8 cellular contexts compared by ENCODE assay signal in the genomic region with DNA sequence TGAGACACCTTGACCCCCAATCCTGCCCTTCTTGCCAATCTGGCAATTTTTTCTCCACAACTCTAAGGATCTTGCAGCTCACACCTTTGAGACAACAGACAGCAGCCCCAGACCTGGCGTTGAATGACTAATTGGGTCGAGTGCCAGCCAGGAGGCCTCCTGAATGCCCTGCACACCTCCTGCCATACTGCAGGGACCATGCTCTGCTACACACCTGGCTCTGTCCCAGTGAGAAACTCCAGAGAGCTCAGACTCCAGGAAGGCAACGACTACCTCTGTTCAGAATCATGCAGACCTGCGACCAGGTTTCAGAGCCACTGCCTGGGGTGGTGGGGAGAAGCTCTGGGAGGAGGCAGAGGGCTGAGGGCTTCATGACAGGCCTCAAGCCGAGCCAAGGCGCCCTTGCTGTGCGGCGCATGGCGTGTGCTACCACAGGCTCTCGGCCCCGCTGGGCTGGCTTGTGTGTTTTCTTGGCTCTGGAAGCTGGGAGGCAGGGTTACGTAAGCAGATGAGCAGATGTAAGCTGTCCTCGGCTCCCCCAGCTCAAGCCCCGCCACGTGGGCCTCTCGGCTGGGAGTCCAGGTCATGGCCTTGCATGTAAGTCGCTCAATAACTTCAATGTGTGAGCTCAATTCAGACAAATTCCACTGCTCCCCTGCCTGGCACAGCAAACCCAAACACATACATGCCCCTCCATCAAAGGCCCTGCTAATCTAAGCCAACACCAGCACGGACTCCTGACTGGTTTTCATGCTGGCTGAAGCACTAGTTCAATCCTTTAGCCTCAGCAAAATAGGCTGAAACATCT. TPM values are rescaled to one million over a fixed set of nuclear protein-coding genes. Genes with fewer than 3 reads are reported as not detected.
DNase-seq lines count a peak whose midpoint lies in the region; ATAC-seq and TF ChIP-seq lines count a peak whose summit lies in the region.

No MANE protein-coding gene starts in this region.

- H3K27ac Mint-ChIP-seq in activated CD8-positive, alpha-beta T cell treated with anti-CD3 and anti-CD28 coated beads, Interleukin-2, amount 10 ng/mL, durations not matched to agents 7 days and 5 days = peak overlapping the region; percentile 31

- H3K36me3 Mint-ChIP-seq in activated CD8-positive, alpha-beta T cell treated with anti-CD3 and anti-CD28 coated beads, Interleukin-2, amount 10 ng/mL, durations not matched to agents 7 days and 5 days (ENCODE audit: low read depth) = peaks cover 17% of the 10 kb centered on the region

- peak overlapping the region in 18 of 21 experiments; percentile 15 to 82 (median 66) for H3K27ac ChIP-seq in skin epidermis

- TF ChIP-seq CTCF in GM10266 (IDR thresholded peaks at IDR 0.05; ENCODE audit: control insufficient read depth, insufficient read depth, low read depth, missing control alignments) = no peak

- H3K4me3 Mint-ChIP-seq in activated CD8-positive, alpha-beta T cell treated with anti-CD3 and anti-CD28 coated beads, Interleukin-2, amount 10 ng/mL, durations not matched to agents 7 days and 5 days = no peak overlapping the region

- DNase-seq in NCI-H2227 (lab: John Stamatoyannopoulos, UW; ENCODE audit: unreplicated experiment) = peak; percentile 23
- no peak for DNase-seq in NCI-H2227 treated with DMSO at 0.1 percent for 48 hours (lab: John Stamatoyannopoulos, UW)
- no peak for DNase-seq in activated CD8-positive, alpha-beta T cell treated with anti-CD3 and anti-CD28 coated beads, Interleukin-2, amount 10 ng/mL, durations not matched to agents 7 days and 5 days
- DNase-seq in iPS-NIHi11 (ENCODE audit: low spot score) = peak; percentile 41
- no peak for DNase-seq in GM10266 (ENCODE audit: extremely low spot score)

- CTCF ChIA-PET in activated CD8-positive, alpha-beta T cell treated with anti-CD3 and anti-CD28 coated beads, Interleukin-2, amount 10 ng/mL, durations not matched to agents 7 days and 5 days (lab: Charles Lee) = interaction anchor here (1.3 to 3.2 kb wide), 5 partner anchors 11 to 87 kb away, joined by 3 to 16 read pairs (median 5); no protein-coding TSS in a partner anchor

- no peak overlapping the region for H3K4me3 ChIP-seq in skin epidermis

- POLR2A ChIA-PET in activated CD8-positive, alpha-beta T cell treated with anti-CD3 and anti-CD28 coated beads, Interleukin-2, amount 10 ng/mL, durations not matched to agents 7 days and 5 days (lab: Charles Lee) = interaction anchor here (1.2 to 2.2 kb wide), 3 partner anchors 9 to 22 kb away, joined by 3 to 7 read pairs (median 5); no protein-coding TSS in a partner anchor

- no peaks in the 10 kb centered on the region for H3K27me3 Mint-ChIP-seq in activated CD8-positive, alpha-beta T cell treated with anti-CD3 and anti-CD28 coated beads, Interleukin-2, amount 10 ng/mL, durations not matched to agents 7 days and 5 days (ENCODE audit: low read depth)

- H3K4me1 Mint-ChIP-seq in activated CD8-positive, alpha-beta T cell treated with anti-CD3 and anti-CD28 coated beads, Interleukin-2, amount 10 ng/mL, durations not matched to agents 7 days and 5 days (ENCODE audit: low read depth) = peaks cover 87% of the 10 kb centered on the region

- H3K9me3 Mint-ChIP-seq in activated CD8-positive, alpha-beta T cell treated with anti-CD3 and anti-CD28 coated beads, Interleukin-2, amount 10 ng/mL, durations not matched to agents 7 days and 5 days (ENCODE audit: insufficient read depth) = no peaks in the 10 kb centered on the region

- no peak for ATAC-seq in activated CD8-positive, alpha-beta T cell treated with anti-CD3 and anti-CD28 coated beads, Interleukin-2, amount 10 ng/mL, durations not matched to agents 7 days and 5 days
- no peak for ATAC-seq in GM21360 (IDR thresholded peaks at IDR 0.05; ENCODE audit: unreplicated experiment)
- no peak for ATAC-seq in GM19463 (IDR thresholded peaks at IDR 0.05; ENCODE audit: unreplicated experiment)

RNA-seq across cellular contexts. Expression of a gene that starts 27.5 kb away (rescaled TPM):
- total RNA-seq in activated CD8-positive, alpha-beta T cell treated with anti-CD3 and anti-CD28 coated beads, Interleukin-2, amount 10 ng/mL, durations not matched to agents 7 days and 5 days = 10 to 100 TPM; 27.8 to 28.5 TPM

Comparison
In these comparisons a context has a peak if more than half of its experiments do, and no peak if none do; other contexts are left out.
1. DNase-seq: peak in NCI-H2227 (single experiment) and iPS-NIHi11 (single experiment); none in NCI-H2227 treated with DMSO at 0.1 percent for 48 hours (single experiment), activated CD8-positive, alpha-beta T cell treated with anti-CD3 and anti-CD28 coated beads, Interleukin-2, amount 10 ng/mL, durations not matched to agents 7 days and 5 days (single experiment) and GM10266 (single experiment).